ENCODE assay signal across 20 cellular contexts in genomic region chr22:46852771-46853170, GRCh38.
"Had no signal": no experiment of that assay in that cellular context is flagged by ENCODE, and none has a peak within 500 bp of the region (broad histone marks: within the 10 kb centered on the region; RNA-seq: fewer than 3 reads in every experiment).

No MANE protein-coding gene starts in this region.

- H3K4me3 Mint-ChIP-seq: nephron, type B pancreatic cell had no signal

- H3K36me3 ChIP-seq: colonic mucosa, ovary, right atrium auricular region, sigmoid colon, thyroid gland had no signal

- FAIRE-seq: frontal cortex, urothelium cell line had no signal

- H3K27me3 Mint-ChIP-seq: naive B cell, type B pancreatic cell had no signal

- H3K4me1 ChIP-seq: colonic mucosa, right atrium auricular region, sigmoid colon, suprapubic skin had no signal

- H3K9me3 Mint-ChIP-seq: type B pancreatic cell had no signal

- H3K4me3 ChIP-seq: colonic mucosa, heart left ventricle, ovary, right atrium auricular region, sigmoid colon, skin epidermis, suprapubic skin, thyroid gland had no signal

- H3K27ac Mint-ChIP-seq: naive B cell, nephron, type B pancreatic cell had no signal

- H3K9me3 ChIP-seq: colonic mucosa, heart left ventricle, ovary, right atrium auricular region, sigmoid colon, suprapubic skin, thyroid gland had no signal

- H3K27me3 ChIP-seq: colonic mucosa, heart left ventricle, ovary, right atrium auricular region, sigmoid colon, suprapubic skin, thyroid gland had no signal

- ATAC-seq: heart left ventricle, left colon, left ventricle myocardium superior had no signal

- DNase-seq: colonic mucosa; effector CD4-positive, alpha-beta T cell; heart left ventricle; hippocampal formation; left colon; left ventricle myocardium superior; mesendoderm; naive B cell; ovary; sigmoid colon; stimulated activated CD4-positive, alpha-beta T cell treated with anti-CD3 and anti-CD28 coated beads, Interleukin-12 subunit alpha, Interleukin-12 subunit beta, amount 100 ng/mL, for 4 hours; stimulated activated naive CD4-positive, alpha-beta T cell treated with Interleukin-2 at 50 U/mL for 16 hours; thyroid gland had no signal

- H3K27ac ChIP-seq: colonic mucosa, ovary, right atrium auricular region, sigmoid colon, suprapubic skin, thyroid gland had no signal
